Comparison of ENCODE assay signal across 12 cellular contexts in the genomic region with DNA sequence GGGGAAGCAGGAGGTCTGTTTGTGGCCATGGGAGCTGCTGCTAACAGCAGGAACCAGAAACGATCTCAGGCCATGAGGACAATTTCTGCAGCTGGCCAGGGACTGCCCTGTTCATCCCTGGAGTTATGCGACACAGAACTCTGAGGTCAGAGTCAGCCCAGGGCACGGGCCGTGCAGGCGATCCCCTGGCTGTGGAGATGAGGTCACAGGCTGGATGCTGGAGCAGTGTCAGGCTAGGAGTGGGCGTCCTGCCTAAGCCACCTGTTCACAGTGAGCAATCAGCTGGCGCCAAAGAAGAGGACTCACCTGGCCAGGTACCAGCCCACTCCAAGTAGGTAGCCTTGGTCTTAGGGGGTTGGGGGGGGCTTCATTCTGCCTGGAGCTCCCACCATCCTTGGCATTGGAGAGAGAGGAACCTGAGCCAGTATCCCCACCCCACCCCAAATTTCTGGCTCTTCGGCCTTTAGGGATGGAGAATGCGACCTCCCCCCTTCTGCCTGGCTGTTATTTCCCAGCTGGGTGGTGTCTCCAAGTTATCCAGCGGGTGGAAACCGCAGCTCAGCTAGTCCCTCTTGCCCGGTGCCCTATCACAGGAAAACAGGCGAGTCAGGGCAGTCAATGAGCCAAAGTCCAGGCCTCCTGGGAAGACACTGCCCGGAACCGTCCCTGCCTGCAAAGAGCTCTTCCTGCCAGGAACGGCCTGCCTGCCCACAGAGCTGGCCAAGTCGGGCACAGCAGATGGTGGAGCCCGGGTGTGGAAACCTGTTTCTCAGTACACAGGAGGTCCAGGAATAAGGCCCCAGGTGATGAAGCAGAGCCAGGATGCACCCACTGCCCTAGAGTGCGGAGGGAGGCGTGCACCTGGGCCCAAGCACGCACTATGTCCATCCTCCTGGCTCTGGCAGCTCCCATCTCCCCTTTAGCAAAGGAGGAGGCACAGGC. TPM values are rescaled to one million over a fixed set of nuclear protein-coding genes. Genes with fewer than 3 reads are reported as not detected.
DNase-seq lines count a peak whose midpoint lies in the region; ATAC-seq, FAIRE-seq and TF ChIP-seq lines count a peak whose summit lies in the region.
"Had no signal": no experiment of that assay in that cellular context is flagged by ENCODE, and none has a peak within 500 bp of the region (broad histone marks: within the 10 kb centered on the region; RNA-seq: fewer than 3 reads in every experiment).

No MANE protein-coding gene starts in this region.

- H3K4me1 ChIP-seq in esophagus muscularis mucosa = peaks cover 37 to 65% (median 60%) of the 10 kb centered on the region in 4 donors

- DNase-seq in COLO668 (lab: John Stamatoyannopoulos, UW; ENCODE audit: unreplicated experiment) (peak; percentile 84), M059J (ENCODE audit: low read depth) (peak; percentile 70), cerebellum (ENCODE audit: low spot score) (peak; percentile 85), myocyte (ENCODE audit: low read depth) (peak; percentile 91), NCI-H446 treated with DMSO at 0.1 percent for 48 hours (lab: John Stamatoyannopoulos, UW) (no peak), GM12891 (ENCODE audit: insufficient read length, low spot score) (no peak), esophagus muscularis mucosa (ENCODE audit: extremely low spot score) (no peak)
- DNase-seq: BE2C; stimulated activated CD4-positive, alpha-beta T cell treated with anti-CD3 and anti-CD28 coated beads, Interleukin-4, amount 100 ng/mL, for 1 hour had no signal

- H3K9me3 ChIP-seq in esophagus muscularis mucosa = no peaks in the 10 kb centered on the region
- H3K9me3 ChIP-seq: BE2C, neutrophil had no signal

- H3K27me3 ChIP-seq in esophagus muscularis mucosa = no peaks in the 10 kb centered on the region
- H3K27me3 ChIP-seq: BE2C had no signal

- no peak overlapping the region for H3K4me3 ChIP-seq in esophagus muscularis mucosa

- intact Hi-C loops in esophagus muscularis mucosa (cut with DNase I) = no loop called here

- TF ChIP-seq POLR2A in GM12891 (IDR thresholded peaks at IDR 0.05; ENCODE audit: low read depth, low read length) (no peak), esophagus muscularis mucosa (IDR thresholded peaks at IDR 0.05; ENCODE audit: low read depth) (no peak)

- TF ChIP-seq CTCF in esophagus muscularis mucosa (IDR thresholded peaks at IDR 0.05) = no peak

- FAIRE-seq in GM12891 (lab: Jason Lieb, UNC) = no peak

- 86% methylated on average over 17 of the region's 21 CpGs for WGBS in esophagus muscularis mucosa

- no peak for TF ChIP-seq EP300 in esophagus muscularis mucosa (IDR thresholded peaks at IDR 0.05)

- H3K27ac ChIP-seq in esophagus muscularis mucosa (replicated peaks in 1 of 4) = peak overlapping the region in 2 of 4 donors; percentile 20 to 65
- H3K27ac ChIP-seq: neutrophil had no signal

- no peak for ATAC-seq in GM21619 (IDR thresholded peaks at IDR 0.05; ENCODE audit: unreplicated experiment)
- ATAC-seq: HCT116 had no signal

- no peaks in the 10 kb centered on the region for H3K36me3 ChIP-seq in esophagus muscularis mucosa
- H3K36me3 ChIP-seq: neutrophil had no signal

TF ChIP-seq in GM12891, 5 proteins besides CTCF, POLR2A, EP300 and RAD21:
- TF ChIP-seq POLR2AphosphoS5 (IDR thresholded peaks at IDR 0.05; ENCODE audit: low read depth, low read length) = no peak
- TF ChIP-seq POU2F2 (IDR thresholded peaks at IDR 0.05; ENCODE audit: low read depth, low read length) = no peak
- TF ChIP-seq PAX5 (IDR thresholded peaks at IDR 0.05; ENCODE audit: insufficient read depth, low read length, severe bottlenecking) = no peak
- TF ChIP-seq TAF1 (IDR thresholded peaks at IDR 0.05; ENCODE audit: low read depth, low read length) = no peak
- TF ChIP-seq SPI1 (IDR thresholded peaks at IDR 0.05; ENCODE audit: low read depth, low read length) = no peak

RNA-seq across cellular contexts. Expression of a gene that starts 1.8 kb away (rescaled TPM):
- total RNA-seq in M059J (2014; rRNA removed; shearing (Covaris generic)) = 18.9 and 38.9 TPM in 2 replicates
- total RNA-seq in cerebellum (60.5 TPM), myocyte (27.6 and 29.1 TPM in 2 replicates), esophagus muscularis mucosa (10 to 100 TPM; 17.4 to 25.7 (median 20.2) TPM)
- polyA plus RNA-seq in myocyte (2012) = 46.4 TPM
- 23.3 TPM for polyA plus RNA-seq in GM12891 (2012; ENCODE audit: low read depth, missing spikeins)

RNA-seq across cellular contexts. Expression of a gene that starts 58.0 kb away (rescaled TPM):
- 0.57 and 1.2 TPM in 2 replicates for total RNA-seq in M059J (2014; rRNA removed; shearing (Covaris generic))
- 2.4 TPM for total RNA-seq in cerebellum
- 0.11 TPM in 1 of 2 replicates, not detected in the other for total RNA-seq in myocyte
- polyA plus RNA-seq in myocyte (2012) = 2.3 TPM
- polyA plus RNA-seq in GM12891 (2012; ENCODE audit: low read depth, missing spikeins) = 1.0 TPM
- 1 to 10 TPM in 1 of 4 donors, under 1 TPM in 3; under 0.01 to 1.2 (median 0.53) TPM for total RNA-seq in esophagus muscularis mucosa

Comparison
In these comparisons a context has a peak if more than half of its experiments do, and no peak if none do; other contexts are left out.
1. DNase-seq: peak in COLO668 (single experiment), M059J (single experiment), cerebellum (single experiment) and myocyte (single experiment); none in NCI-H446 treated with DMSO at 0.1 percent for 48 hours (single experiment), GM12891 (single experiment) and esophagus muscularis mucosa (single experiment).